In the genomic region with DNA sequence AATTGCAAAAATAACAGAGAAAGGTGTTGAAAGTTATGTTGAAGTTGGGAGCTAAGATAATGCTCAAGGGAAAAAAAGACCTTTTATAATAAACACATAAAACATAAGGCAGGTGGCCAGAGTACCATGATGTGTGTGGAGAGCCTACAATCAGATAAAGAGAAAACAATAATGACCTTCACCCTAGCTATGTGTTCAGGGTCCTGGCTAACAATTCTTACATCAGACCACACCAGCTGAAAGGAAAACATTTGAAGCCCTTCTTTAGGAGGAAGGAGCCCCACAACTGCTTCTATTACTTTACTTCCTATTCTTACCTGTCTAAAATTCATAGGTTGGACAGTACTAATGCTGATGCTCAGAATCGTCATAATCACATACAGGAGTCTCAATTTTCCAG, we compare ENCODE assay signal across 1 cellular context.
TF ChIP-seq lines count a peak whose summit lies in the region.

No MANE protein-coding gene starts in this region.

TF ChIP-seq in GM12878, 131 proteins besides CTCF, POLR2A, EP300 and RAD21:
- TF ChIP-seq ZNF274 (IDR thresholded peaks at IDR 0.05; ENCODE audit: insufficient read depth, insufficient read length), result no peak
- no peak for TF ChIP-seq FOXK2 (IDR thresholded peaks at IDR 0.05)
- TF ChIP-seq DPF2 (IDR thresholded peaks at IDR 0.05), result no peak
- TF ChIP-seq EZH2 (IDR thresholded peaks at IDR 0.05; ENCODE audit: borderline replicate concordance, control insufficient read depth, low read depth, low read length), result no peak
- no peak for TF ChIP-seq SUZ12 (IDR thresholded peaks at IDR 0.05; ENCODE audit: unreplicated experiment)
- no peak for TF ChIP-seq SIN3A (IDR thresholded peaks at IDR 0.05; ENCODE audit: low read depth, low read length)
- TF ChIP-seq TCF12 (IDR thresholded peaks at IDR 0.05; ENCODE audit: low read depth, low read length), result no peak
- no peak for TF ChIP-seq ZZZ3 (IDR thresholded peaks at IDR 0.05; ENCODE audit: control insufficient read depth, insufficient read length, low read depth)
- TF ChIP-seq GATAD2B (conservative IDR thresholded peaks at IDR 0.05; ENCODE audit: low read depth), result no peak
- TF ChIP-seq JUND (IDR thresholded peaks at IDR 0.05; ENCODE audit: low read depth, low read length), result no peak
- TF ChIP-seq SMAD1 (IDR thresholded peaks at IDR 0.05; ENCODE audit: low read depth, partially characterized antibody), result no peak
- no peak for TF ChIP-seq REST (IDR thresholded peaks at IDR 0.05; ENCODE audit: low read depth, low read length)
- TF ChIP-seq KDM1A (IDR thresholded peaks at IDR 0.05; ENCODE audit: borderline replicate concordance), result no peak
- TF ChIP-seq SRF (IDR thresholded peaks at IDR 0.05; ENCODE audit: low read depth in 2 of 2, low read length in 2 of 2), result no peak
- TF ChIP-seq, protein P1, sequence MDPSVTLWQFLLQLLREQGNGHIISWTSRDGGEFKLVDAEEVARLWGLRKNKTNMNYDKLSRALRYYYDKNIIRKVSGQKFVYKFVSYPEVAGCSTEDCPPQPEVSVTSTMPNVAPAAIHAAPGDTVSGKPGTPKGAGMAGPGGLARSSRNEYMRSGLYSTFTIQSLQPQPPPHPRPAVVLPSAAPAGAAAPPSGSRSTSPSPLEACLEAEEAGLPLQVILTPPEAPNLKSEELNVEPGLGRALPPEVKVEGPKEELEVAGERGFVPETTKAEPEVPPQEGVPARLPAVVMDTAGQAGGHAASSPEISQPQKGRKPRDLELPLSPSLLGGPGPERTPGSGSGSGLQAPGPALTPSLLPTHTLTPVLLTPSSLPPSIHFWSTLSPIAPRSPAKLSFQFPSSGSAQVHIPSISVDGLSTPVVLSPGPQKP (IDR thresholded peaks at IDR 0.05; ENCODE audit: low read depth, low read length), result no peak
- no peak for TF ChIP-seq TBL1XR1 (IDR thresholded peaks at IDR 0.05; ENCODE audit: low read depth, low read length)
- no peak for TF ChIP-seq JUNB (IDR thresholded peaks at IDR 0.05)
- no peak for TF ChIP-seq SMARCA5 (IDR thresholded peaks at IDR 0.05)
